ENCODE assay signal across 9 cellular contexts in the genomic region with DNA sequence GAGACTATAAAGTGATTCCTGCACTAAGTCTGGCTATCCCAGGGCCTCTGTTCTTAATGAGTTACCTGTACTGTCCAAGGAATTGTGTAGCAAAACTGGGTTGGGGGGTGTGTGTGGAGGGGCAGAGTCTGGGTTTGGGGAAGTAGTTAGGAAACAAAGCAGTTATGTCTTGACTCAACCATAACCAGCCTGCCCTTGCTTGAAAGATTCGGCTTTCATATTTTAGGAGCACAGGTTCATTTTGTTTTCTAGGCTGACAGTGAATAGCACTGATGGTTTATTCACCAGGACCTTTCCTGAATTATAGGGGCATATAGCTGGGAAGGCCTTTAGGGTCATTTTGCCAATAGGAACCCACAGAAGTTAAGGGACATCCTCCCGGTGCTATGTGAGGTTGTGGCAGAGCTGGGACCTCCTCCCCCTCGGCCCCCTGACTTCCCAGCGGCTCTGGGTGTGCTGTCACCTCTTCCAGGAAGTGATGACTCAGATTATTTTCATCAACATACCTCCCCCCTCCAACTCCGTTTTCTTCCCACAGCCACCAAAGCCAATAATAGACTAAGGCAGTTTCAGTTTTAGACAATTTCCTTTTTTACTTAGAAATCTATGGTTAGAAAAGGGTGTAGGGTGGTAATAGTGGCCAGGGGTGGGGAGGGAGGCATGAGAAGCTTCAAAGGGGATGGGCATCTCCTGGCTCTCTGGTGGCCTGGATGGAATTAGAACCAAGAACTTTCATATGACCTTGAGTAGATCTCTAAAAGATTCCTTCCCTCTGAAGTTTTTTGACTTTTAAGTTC. TPM values are rescaled to one million over a fixed set of nuclear protein-coding genes. Genes with fewer than 3 reads are reported as not detected.
DNase-seq lines count a peak whose midpoint lies in the region; ATAC-seq, FAIRE-seq and TF ChIP-seq lines count a peak whose summit lies in the region.
"Had no signal": no experiment of that assay in that cellular context is flagged by ENCODE, and none has a peak within 500 bp of the region (broad histone marks: within the 10 kb centered on the region; RNA-seq: fewer than 3 reads in every experiment).

No MANE protein-coding gene starts in this region.

- H3K27ac Mint-ChIP-seq in activated CD8-positive, alpha-beta T cell treated with anti-CD3 and anti-CD28 coated beads for 36 hours, result peak overlapping the region; percentile 77

- ATAC-seq in GM21367 (IDR thresholded peaks at IDR 0.05; ENCODE audit: unreplicated experiment), result peak; percentile 50
- peak; percentile 77 for ATAC-seq in activated CD8-positive, alpha-beta T cell treated with anti-CD3 and anti-CD28 coated beads for 36 hours

- peak; percentile 82 for DNase-seq in activated CD8-positive, alpha-beta T cell treated with anti-CD3 and anti-CD28 coated beads for 36 hours
- peak; percentile 60 for DNase-seq in pons (ENCODE audit: low spot score)
- DNase-seq in urothelium cell line (ENCODE audit: low spot score), result peak; percentile 65
- no peak for DNase-seq in superior temporal gyrus (ENCODE audit: extremely low spot score)

- intact Hi-C loops in activated CD8-positive, alpha-beta T cell treated with anti-CD3 and anti-CD28 coated beads for 36 hours (cut with micrococcal nuclease), result loop anchor here (2.0 to 5.0 kb wide), 4 partner anchors 33 to 161 kb away; partner anchors contain the start of gene SETBP1

- peak overlapping the region; percentile 58 for H3K4me3 ChIP-seq in ACC112 (ENCODE audit: low read depth, low read length)
- H3K4me3 ChIP-seq in esophagus (ENCODE audit: low read depth in 1 of 2, low read length in 2 of 2), result no peak overlapping the region

- H3K36me3 ChIP-seq in ACC112 (ENCODE audit: insufficient read depth, low read length), result no peaks in the 10 kb centered on the region
- no peaks in the 10 kb centered on the region for H3K36me3 ChIP-seq in KOPT-K1 (ENCODE audit: insufficient read depth, low read length)
- no peaks in the 10 kb centered on the region for H3K36me3 ChIP-seq in esophagus (ENCODE audit: control insufficient read depth in 2 of 2, insufficient read depth in 2 of 2, low read length in 1 of 2)

- peak overlapping the region; percentile 44 for H3K4me3 Mint-ChIP-seq in activated CD8-positive, alpha-beta T cell treated with anti-CD3 and anti-CD28 coated beads for 36 hours

- no peaks in the 10 kb centered on the region for H3K9me3 Mint-ChIP-seq in activated CD8-positive, alpha-beta T cell treated with anti-CD3 and anti-CD28 coated beads for 36 hours

- H3K9me3 ChIP-seq in KOPT-K1 (ENCODE audit: insufficient read depth, low read length, poor library complexity, severe bottlenecking) (no peaks in the 10 kb centered on the region), esophagus (ENCODE audit: control insufficient read depth in 2 of 2, insufficient read depth in 1 of 2, low read depth in 1 of 2, low read length in 1 of 2) (no peaks in the 10 kb centered on the region)

- CTCF ChIA-PET in activated CD8-positive, alpha-beta T cell treated with anti-CD3 and anti-CD28 coated beads for 36 hours (lab: Charles Lee), result interaction anchor here (1.2 to 1.8 kb wide), 5 partner anchors 31 to 73 kb away, joined by 3 to 5 read pairs (median 3); no protein-coding TSS in a partner anchor

- no peak for TF ChIP-seq CTCF in activated CD8-positive, alpha-beta T cell treated with anti-CD3 and anti-CD28 coated beads for 36 hours (IDR thresholded peaks at IDR 0.05)

- peak overlapping the region; percentile 79 for H2AFZ ChIP-seq in ACC112 (ENCODE audit: low read length, unreplicated experiment)

- H3K79me2 ChIP-seq in ACC112 (ENCODE audit: control insufficient read depth, insufficient read depth, low read length, unreplicated experiment), result no peaks in the 10 kb centered on the region

- no peak for FAIRE-seq in urothelium cell line (lab: Jason Lieb, UNC)
- FAIRE-seq: endometrium had no signal

- H3K27me3 Mint-ChIP-seq in activated CD8-positive, alpha-beta T cell treated with anti-CD3 and anti-CD28 coated beads for 36 hours, result no peaks in the 10 kb centered on the region

- POLR2A ChIA-PET in activated CD8-positive, alpha-beta T cell treated with anti-CD3 and anti-CD28 coated beads for 36 hours (lab: Charles Lee), result interaction anchor here (1.0 to 2.6 kb wide), 8 partner anchors 11 to 163 kb away, joined by 3 to 14 read pairs (median 4); no protein-coding TSS in a partner anchor

- H3K36me3 Mint-ChIP-seq in activated CD8-positive, alpha-beta T cell treated with anti-CD3 and anti-CD28 coated beads for 36 hours (ENCODE audit: low read depth), result peaks cover 1% of the 10 kb centered on the region

- H3K4me1 ChIP-seq in ACC112 (ENCODE audit: control insufficient read depth, insufficient read depth, low read length, unreplicated experiment), result peaks cover 25% of the 10 kb centered on the region
- H3K4me1 ChIP-seq in esophagus (ENCODE audit: control insufficient read depth in 2 of 2, insufficient read depth in 2 of 2, low read length in 1 of 2), result peaks cover 0 to 4% of the 10 kb centered on the region in 2 donors

- peak overlapping the region; percentile 82 for H3K27ac ChIP-seq in ACC112 (ENCODE audit: low read depth, low read length)
- peak overlapping the region; percentile 76 for H3K27ac ChIP-seq in KOPT-K1 (ENCODE audit: low read depth, low read length, poor library complexity, severe bottlenecking)
- peak overlapping the region; percentile 66 to 68 for H3K27ac ChIP-seq in esophagus (ENCODE audit: low read depth in 2 of 2, low read length in 1 of 2)

- peaks cover 74% of the 10 kb centered on the region for H3K4me1 Mint-ChIP-seq in activated CD8-positive, alpha-beta T cell treated with anti-CD3 and anti-CD28 coated beads for 36 hours (ENCODE audit: low read depth)

- H3K27me3 ChIP-seq in ACC112 (ENCODE audit: insufficient read depth, low read length) (no peaks in the 10 kb centered on the region), esophagus (ENCODE audit: control insufficient read depth in 1 of 2, insufficient read depth in 2 of 2, low read length in 2 of 2) (no peaks in the 10 kb centered on the region)

- 35 to 39% methylated on average over 5 of the region's 5 CpGs for WGBS in esophagus, 2 donors

RNA-seq across cellular contexts. Expression of gene SETBP1, which starts 44.8 kb away (rescaled TPM):
- 10 to 100 TPM; 10.2 to 10.4 TPM for total RNA-seq in activated CD8-positive, alpha-beta T cell treated with anti-CD3 and anti-CD28 coated beads for 36 hours
- 1 to 10 TPM; 1.5 to 1.6 TPM for polyA plus RNA-seq in esophagus
